Comparison of ENCODE assay signal across 7 cellular contexts in genomic region chr1:15430787-15431570, GRCh38. TPM values are rescaled to one million over a fixed set of nuclear protein-coding genes. Genes with fewer than 3 reads are reported as not detected.
DNase-seq lines count a peak whose midpoint lies in the region; ATAC-seq and TF ChIP-seq lines count a peak whose summit lies in the region.

No MANE protein-coding gene starts in this region.

- H3K4me3 ChIP-seq in LNCaP clone FGC (ENCODE audit: low read depth, low read length) (no peak overlapping the region), choroid plexus epithelial cell (ENCODE audit: low read depth, low read length) (no peak overlapping the region), lower lobe of right lung (no peak overlapping the region)

- H3K4me3 Mint-ChIP-seq in activated CD4-positive, alpha-beta T cell treated with anti-CD3 and anti-CD28 coated beads for 36 hours, result no peak overlapping the region

- CTCF ChIA-PET in activated CD4-positive, alpha-beta T cell treated with anti-CD3 and anti-CD28 coated beads for 36 hours (lab: Charles Lee), result interaction anchor here (0.7 to 13.3 kb wide), 11 partner anchors 11 to 303 kb away, joined by 3 to 183 read pairs (median 5); no protein-coding TSS in a partner anchor

- peaks cover 5% of the 10 kb centered on the region for H3K36me3 Mint-ChIP-seq in activated CD4-positive, alpha-beta T cell treated with anti-CD3 and anti-CD28 coated beads for 36 hours (ENCODE audit: low read depth)

- H3K4me1 ChIP-seq in lower lobe of right lung, result peaks cover 5% of the 10 kb centered on the region

- peaks cover 50% of the 10 kb centered on the region for H3K36me3 ChIP-seq in lower lobe of right lung

- DNase-seq in GM10266 (ENCODE audit: extremely low spot score) (peak; percentile 86), LNCaP clone FGC (ENCODE audit: low read depth) (no peak), choroid plexus epithelial cell (ENCODE audit: low read depth) (peak; percentile 54), lower lobe of right lung (peak; percentile 77)
- peak; percentile 85 for DNase-seq in activated CD4-positive, alpha-beta T cell treated with anti-CD3 and anti-CD28 coated beads for 36 hours
- DNase-seq in stimulated activated CD8-positive, alpha-beta memory T cell treated with anti-CD3 and anti-CD28 coated beads, Interleukin-15, amount 100 ng/mL, for 1 hour (ENCODE audit: low read depth), result peak; percentile 69

- H3K9me3 Mint-ChIP-seq in activated CD4-positive, alpha-beta T cell treated with anti-CD3 and anti-CD28 coated beads for 36 hours (ENCODE audit: low read depth), result no peaks in the 10 kb centered on the region

- H3K4me1 Mint-ChIP-seq in activated CD4-positive, alpha-beta T cell treated with anti-CD3 and anti-CD28 coated beads for 36 hours, result peaks cover 2% of the 10 kb centered on the region

- H3K9me3 ChIP-seq in lower lobe of right lung, result no peaks in the 10 kb centered on the region

- intact Hi-C loops in activated CD4-positive, alpha-beta T cell treated with anti-CD3 and anti-CD28 coated beads for 36 hours (cut with DNase I, micrococcal nuclease), result loop anchor here (1.0 to 10.0 kb wide), 2 partner anchors 108 to 306 kb away; no protein-coding TSS in a partner anchor
- intact Hi-C loops in lower lobe of right lung (cut with DNase I), result loop anchor here (5.0 kb wide), 1 partner anchor 104 kb away; no protein-coding TSS in a partner anchor

- H3K27ac ChIP-seq in lower lobe of right lung, result no peak overlapping the region

- no peaks in the 10 kb centered on the region for H3K27me3 ChIP-seq in lower lobe of right lung (ENCODE audit: low read depth)

- no peak overlapping the region for H3K27ac Mint-ChIP-seq in activated CD4-positive, alpha-beta T cell treated with anti-CD3 and anti-CD28 coated beads for 36 hours

- no peaks in the 10 kb centered on the region for H3K27me3 Mint-ChIP-seq in activated CD4-positive, alpha-beta T cell treated with anti-CD3 and anti-CD28 coated beads for 36 hours

- POLR2A ChIA-PET in activated CD4-positive, alpha-beta T cell treated with anti-CD3 and anti-CD28 coated beads for 36 hours (lab: Charles Lee), result no interaction called here

- TF ChIP-seq CTCF in GM10266 (IDR thresholded peaks at IDR 0.05; ENCODE audit: control insufficient read depth, insufficient read depth, low read depth, missing control alignments) (peak; percentile 96), LNCaP clone FGC (IDR thresholded peaks at IDR 0.05; ENCODE audit: control insufficient read depth, extremely low read depth, insufficient read depth) (peak; percentile 74), choroid plexus epithelial cell (conservative IDR thresholded peaks at IDR 0.05; ENCODE audit: low read depth, low read length) (peak; percentile 93), lower lobe of right lung (IDR thresholded peaks at IDR 0.05) (peak; percentile 94)

- peak; percentile 84 for ATAC-seq in activated CD4-positive, alpha-beta T cell treated with anti-CD3 and anti-CD28 coated beads for 36 hours
- ATAC-seq in lower lobe of right lung (peak; percentile 74 to 77), GM21526 (IDR thresholded peaks at IDR 0.05; ENCODE audit: low FRiP score, unreplicated experiment) (no peak)

RNA-seq across cellular contexts. Expression of gene CTRC, which starts 7.3 kb away (rescaled TPM):
- total RNA-seq in activated CD4-positive, alpha-beta T cell treated with anti-CD3 and anti-CD28 coated beads for 36 hours, result not detected
- not detected for total RNA-seq in lower lobe of right lung

RNA-seq across cellular contexts. Expression of gene EFHD2, which starts 21.3 kb away (rescaled TPM):
- 10 to 100 TPM; 43.1 to 48.6 TPM for total RNA-seq in activated CD4-positive, alpha-beta T cell treated with anti-CD3 and anti-CD28 coated beads for 36 hours
- 100 TPM for total RNA-seq in lower lobe of right lung

RNA-seq across cellular contexts. Expression of gene CELA2A, which starts 25.6 kb away (rescaled TPM):
- not detected for total RNA-seq in activated CD4-positive, alpha-beta T cell treated with anti-CD3 and anti-CD28 coated beads for 36 hours
- total RNA-seq in lower lobe of right lung, result not detected

RNA-seq across cellular contexts. Expression of gene CELA2B, which starts 44.9 kb away (rescaled TPM):
- total RNA-seq in activated CD4-positive, alpha-beta T cell treated with anti-CD3 and anti-CD28 coated beads for 36 hours, result not detected
- total RNA-seq in lower lobe of right lung, result not detected
